ENCODE assay signal across 8 cellular contexts in the genomic region with DNA sequence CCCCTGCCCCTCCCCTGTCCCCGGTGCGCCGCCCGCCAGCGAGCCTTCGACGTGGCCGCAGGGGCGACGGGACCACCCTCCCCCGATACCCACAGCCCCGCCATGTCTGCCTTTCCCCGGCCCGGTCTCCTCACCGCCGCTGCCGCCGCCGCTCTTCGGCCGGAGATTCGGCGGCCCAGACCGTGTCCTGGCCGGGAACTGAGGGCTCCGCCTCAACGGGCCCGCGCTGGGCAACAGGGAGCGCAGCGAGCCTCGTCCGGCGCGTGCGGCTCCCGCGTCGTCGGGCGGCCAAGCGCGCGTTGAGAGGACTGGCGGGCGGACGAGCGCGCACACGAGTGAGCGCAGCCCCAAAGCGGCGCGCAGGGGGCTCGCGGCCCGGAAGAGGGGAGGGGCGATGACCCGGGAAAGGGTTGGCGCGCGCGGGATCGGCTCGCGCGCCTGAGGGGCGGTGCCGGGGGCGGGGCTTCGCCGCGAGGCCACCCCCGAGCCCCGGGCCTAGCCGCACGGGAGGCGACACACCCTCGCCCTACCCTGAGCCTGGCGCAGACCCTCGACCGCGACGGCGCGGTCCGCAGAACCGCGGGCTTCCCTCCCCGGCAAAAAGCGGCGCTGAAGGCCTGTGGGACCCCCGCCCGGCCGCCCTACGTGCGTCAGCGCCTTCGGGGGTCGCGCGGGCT. TPM values are rescaled to one million over a fixed set of nuclear protein-coding genes. Genes with fewer than 3 reads are reported as not detected.
DNase-seq lines count a peak whose midpoint lies in the region; ATAC-seq and TF ChIP-seq lines count a peak whose summit lies in the region.

A gene with protein sequence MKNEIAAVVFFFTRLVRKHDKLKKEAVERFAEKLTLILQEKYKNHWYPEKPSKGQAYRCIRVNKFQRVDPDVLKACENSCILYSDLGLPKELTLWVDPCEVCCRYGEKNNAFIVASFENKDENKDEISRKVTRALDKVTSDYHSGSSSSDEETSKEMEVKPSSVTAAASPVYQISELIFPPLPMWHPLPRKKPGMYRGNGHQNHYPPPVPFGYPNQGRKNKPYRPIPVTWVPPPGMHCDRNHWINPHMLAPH (minus strand): TSS at position 337 of the 677 bp plus-strand sequence. CDS start 3,757 bp downstream, outside the sequence.

- H3K23me2 ChIP-seq in H9 (ENCODE audit: insufficient read length, low read depth, low read length, poor library complexity, severe bottlenecking): peaks cover 10% of the 10 kb centered on the region

- H3K36me3 ChIP-seq in GM06990 (ENCODE audit: control insufficient read depth, insufficient read depth, low read length) (0 out of 2 replicates have a peak, but pooled peaks cover 1% of the 10 kb centered on the region), MG63 (peaks cover 19% of the 10 kb centered on the region), heart left ventricle (peaks cover 0 to 6% (median 5%) of the 10 kb centered on the region in 9 donors)

- no peaks in the 10 kb centered on the region for H4K20me1 ChIP-seq in H9 (ENCODE audit: control insufficient read depth, insufficient read depth, insufficient read length)

- H3K27me3 Mint-ChIP-seq in H9 (ENCODE audit: low read depth) (peaks cover 8% of the 10 kb centered on the region), type B pancreatic cell (no peaks in the 10 kb centered on the region)
- no peaks in the 10 kb centered on the region for H3K27me3 Mint-ChIP-seq in activated naive CD8-positive, alpha-beta T cell treated with anti-CD3 and anti-CD28 coated beads, Interleukin-2, amount 50 U/mL, for 24 hours

- H3K9me3 Mint-ChIP-seq in H9: no peaks in the 10 kb centered on the region
- no peaks in the 10 kb centered on the region for H3K9me3 Mint-ChIP-seq in activated naive CD8-positive, alpha-beta T cell treated with anti-CD3 and anti-CD28 coated beads, Interleukin-2, amount 50 U/mL, for 24 hours
- H3K9me3 Mint-ChIP-seq in type B pancreatic cell: no peaks in the 10 kb centered on the region

- peak within 1 kb of the TSS; percentile 83 for H3K4me2 ChIP-seq in H9 (ENCODE audit: insufficient read depth, insufficient read length, low read length)

- no peak within 1 kb of the TSS for H2BK5ac ChIP-seq in H9 (ENCODE audit: insufficient read length, low read length)

- H3K4me3 Mint-ChIP-seq in H9: peak within 1 kb of the TSS; percentile 83 to 87
- H3K4me3 Mint-ChIP-seq in activated naive CD8-positive, alpha-beta T cell treated with anti-CD3 and anti-CD28 coated beads, Interleukin-2, amount 50 U/mL, for 24 hours: peak within 1 kb of the TSS; percentile 86
- H3K4me3 Mint-ChIP-seq in type B pancreatic cell: peak within 1 kb of the TSS; percentile 95

- peak within 1 kb of the TSS; percentile 10 for H2BK12ac ChIP-seq in H9 (ENCODE audit: insufficient read length, low read depth, low read length)

- H2AFZ ChIP-seq in H9 (ENCODE audit: low read length): no peak within 1 kb of the TSS

- H3K4me3 ChIP-seq in GM06990 (replicated peaks; ENCODE audit: low read depth, low read length) (peak within 1 kb of the TSS; percentile 90), MG63 (peak within 1 kb of the TSS; percentile 88), heart left ventricle (peak within 1 kb of the TSS; percentile 50 to 88 (median 79))

- no peak within 1 kb of the TSS for H3K23ac ChIP-seq in H9 (ENCODE audit: insufficient read length, low read depth, low read length)

- no CpG with 5 or more reads among the region's 102 CpGs for WGBS in H9 (ENCODE audit: extremely low coverage, insufficient read length, low lambda C conversion rate)
- WGBS in heart left ventricle, 4 donors: 1 to 2% (median 2%) methylated on average over 34 to 102 of the region's 102 CpGs

- no peak within 1 kb of the TSS for H4K5ac ChIP-seq in H9 (ENCODE audit: insufficient read length, low read depth, low read length)

- peak within 1 kb of the TSS; percentile 98 for H3K14ac ChIP-seq in H9 (ENCODE audit: insufficient read depth, low read length)

- H3K4ac ChIP-seq in H9 (ENCODE audit: low read depth, low read length): no peak within 1 kb of the TSS; the same call in 1 of the 2 replicates

- H3K9ac ChIP-seq in H9 (ENCODE audit: extremely low read depth, insufficient read length, low read length): peak within 1 kb of the TSS; percentile 88

- H2BK120ac ChIP-seq in H9 (ENCODE audit: low read depth, low read length, poor library complexity, severe bottlenecking): no peak within 1 kb of the TSS

- no peak within 1 kb of the TSS for H4K8ac ChIP-seq in H9 (replicated peaks; ENCODE audit: insufficient read length, low read depth, low read length)

- peak within 1 kb of the TSS; percentile 91 for H3K18ac ChIP-seq in H9 (ENCODE audit: insufficient read length, low read depth, low read length)

- H3K27ac ChIP-seq in H9 (ENCODE audit: insufficient read length, low read depth, low read length) (no peak within 1 kb of the TSS), heart left ventricle (peak within 1 kb of the TSS; percentile 53 to 91 (median 83))

- H4K91ac ChIP-seq in H9 (ENCODE audit: insufficient read length, low read depth, low read length): no peak within 1 kb of the TSS

- no peak within 1 kb of the TSS for H2BK15ac ChIP-seq in H9 (ENCODE audit: low read depth, low read length)

- intact Hi-C loops in heart left ventricle (cut with DNase I): loop anchor here in 3 of 10 donors (2.0 to 10.0 kb wide), 4 partner anchors 202 to 290 kb away; a partner anchor contains a TSS
- intact Hi-C loops in posterior vena cava (cut with DNase I): no loop called here

- TF ChIP-seq POLR2A in heart left ventricle (IDR thresholded peaks at IDR 0.05): peak in 1 of 2 donors; percentile 93

- H3K56ac ChIP-seq in H9 (ENCODE audit: insufficient read length, low read depth, low read length): no peak within 1 kb of the TSS

- TF ChIP-seq CTCF in GM06990 (IDR thresholded peaks at IDR 0.05; ENCODE audit: insufficient read depth, low read length, poor library complexity, severe bottlenecking) (no peak), H9 (conservative IDR thresholded peaks at IDR 0.05) (no peak), heart left ventricle (IDR thresholded peaks at IDR 0.05) (no peak), type B pancreatic cell (conservative IDR thresholded peaks at IDR 0.05) (no peak)

- no peak within 1 kb of the TSS for H2AK5ac ChIP-seq in H9 (ENCODE audit: insufficient read length, low read length)

- H2BK20ac ChIP-seq in H9 (ENCODE audit: low read depth, low read length, poor library complexity, severe bottlenecking): no peak within 1 kb of the TSS

- H3K4me1 ChIP-seq in H9 (ENCODE audit: insufficient read depth, low read length): no peaks in the 10 kb centered on the region
- H3K4me1 ChIP-seq in heart left ventricle: peaks cover 0 to 13% (median 6%) of the 10 kb centered on the region in 12 donors

- H3K27me3 ChIP-seq in GM06990 (replicated peaks; ENCODE audit: control insufficient read depth, insufficient read depth, low read length): no peaks in the 10 kb centered on the region
- no peaks in the 10 kb centered on the region for H3K27me3 ChIP-seq in H9 (ENCODE audit: insufficient read depth, low read length)
- no peaks in the 10 kb centered on the region for H3K27me3 ChIP-seq in MG63
- H3K27me3 ChIP-seq in heart left ventricle: no peaks in the 10 kb centered on the region

- H3K79me2 ChIP-seq in H9 (ENCODE audit: insufficient read depth, low read length): peaks cover 13% of the 10 kb centered on the region; the same call in 1 of the 2 replicates

- peak within 1 kb of the TSS in 2 of 3 experiments; percentile 64 to 98; a peak in 3 of 7 replicates for H3K27ac Mint-ChIP-seq in H9
- H3K27ac Mint-ChIP-seq in activated naive CD8-positive, alpha-beta T cell treated with anti-CD3 and anti-CD28 coated beads, Interleukin-2, amount 50 U/mL, for 24 hours: peak within 1 kb of the TSS; percentile 85
- peak within 1 kb of the TSS; percentile 96 for H3K27ac Mint-ChIP-seq in type B pancreatic cell

- no peak within 1 kb of the TSS for H3T11ph ChIP-seq in H9 (ENCODE audit: low read length)

- peak; percentile 85 for ATAC-seq in activated naive CD8-positive, alpha-beta T cell treated with anti-CD3 and anti-CD28 coated beads, Interleukin-2, amount 50 U/mL, for 24 hours
- ATAC-seq in heart left ventricle: peak; percentile 85 to 97 (median 96)

- H3K79me1 ChIP-seq in H9 (ENCODE audit: insufficient read depth, low read depth, low read length, poor library complexity, severe bottlenecking): no peaks in the 10 kb centered on the region

- DNase-seq in GM06990 (ENCODE audit: extremely low read depth, insufficient read length) (peak; percentile 90), H9 (peak; percentile 80), MG63 (peak; percentile 83), T follicular helper cell (ENCODE audit: low read depth) (peak; percentile 75), heart left ventricle (peak; percentile 82 to 92 (median 86)), posterior vena cava (ENCODE audit: low spot score) (peak; percentile 94), type B pancreatic cell (ENCODE audit: extremely low spot score, unreplicated experiment) (peak; percentile 87)
- DNase-seq in activated naive CD8-positive, alpha-beta T cell treated with anti-CD3 and anti-CD28 coated beads, Interleukin-2, amount 50 U/mL, for 24 hours: peak; percentile 87

- H3K36me3 Mint-ChIP-seq in H9 (ENCODE audit: insufficient read depth in 1 of 3, low read depth in 3 of 3): peaks cover 9 to 26% (median 23%) of the 10 kb centered on the region in 3 experiments; a peak in 6 of 7 replicates
- H3K36me3 Mint-ChIP-seq in activated naive CD8-positive, alpha-beta T cell treated with anti-CD3 and anti-CD28 coated beads, Interleukin-2, amount 50 U/mL, for 24 hours (ENCODE audit: low read depth): peaks cover 29% of the 10 kb centered on the region
- peaks cover 20% of the 10 kb centered on the region for H3K36me3 Mint-ChIP-seq in type B pancreatic cell

- no peaks in the 10 kb centered on the region for H3K9me3 ChIP-seq in H9 (ENCODE audit: control insufficient read depth, low read depth, low read length)
- H3K9me3 ChIP-seq in MG63: no peaks in the 10 kb centered on the region
- H3K9me3 ChIP-seq in heart left ventricle: peaks cover 0 to 4% (median 0%) of the 10 kb centered on the region in 12 donors

- peaks cover 16 to 25% of the 10 kb centered on the region in 2 experiments for H3K4me1 Mint-ChIP-seq in H9
- peaks cover 35% of the 10 kb centered on the region for H3K4me1 Mint-ChIP-seq in activated naive CD8-positive, alpha-beta T cell treated with anti-CD3 and anti-CD28 coated beads, Interleukin-2, amount 50 U/mL, for 24 hours
- H3K4me1 Mint-ChIP-seq in type B pancreatic cell (ENCODE audit: unreplicated experiment): peaks cover 16% of the 10 kb centered on the region

RNA-seq across cellular contexts. Expression of the gene that starts here (rescaled TPM):
- total RNA-seq in H9 (2021): 30.9 and 32.2 TPM in 2 replicates
- 50.4 and 52.5 TPM in 2 replicates for total RNA-seq in MG63 (2014; rRNA removed; shearing (Covaris generic); ENCODE audit: low replicate concordance)
- total RNA-seq in heart left ventricle: 10 to 100 TPM in 1 of 9 donors, 1 to 10 TPM in 8; 2.6 to 13.4 (median 6.2) TPM
- 10 to 100 TPM in 1 of 2 donors, 1 to 10 TPM in 1; 6.4 to 16.1 TPM for polyA plus RNA-seq in heart left ventricle
- 10 to 100 TPM; 19.1 to 27.0 TPM for total RNA-seq in posterior vena cava
- total RNA-seq in type B pancreatic cell (ENCODE audit: low replicate concordance): 37.5 and 47.9 TPM in 2 replicates
